ENCODE assay signal across 1 cellular context in genomic region chr2:71531522-71532047, GRCh38.
TF ChIP-seq lines count a peak whose summit lies in the region.

No MANE protein-coding gene starts in this region.

TF ChIP-seq in IMR-90, 13 proteins besides CTCF, POLR2A, EP300 and RAD21:
- TF ChIP-seq MAFK (IDR thresholded peaks at IDR 0.05; ENCODE audit: low read depth, low read length) (peak; percentile 88), USF2 (IDR thresholded peaks at IDR 0.05; ENCODE audit: low read depth, low read length) (no peak), NFE2L2 (IDR thresholded peaks at IDR 0.05; ENCODE audit: low read depth, low read length) (peak; percentile 36), SMC3 (IDR thresholded peaks at IDR 0.05; ENCODE audit: low read depth, low read length) (no peak), CHD1 (IDR thresholded peaks at IDR 0.05; ENCODE audit: low read depth, low read length) (no peak), BHLHE40 (IDR thresholded peaks at IDR 0.05; ENCODE audit: low read depth, low read length) (no peak), RFX5 (IDR thresholded peaks at IDR 0.05; ENCODE audit: low read depth, low read length) (no peak), CEBPB (IDR thresholded peaks at IDR 0.05; ENCODE audit: low read depth, low read length) (no peak), MXI1 (IDR thresholded peaks at IDR 0.05; ENCODE audit: borderline replicate concordance, low read depth, low read length) (no peak), MAZ (IDR thresholded peaks at IDR 0.05; ENCODE audit: borderline replicate concordance, low read depth, low read length) (no peak)
